1 cellular context compared by ENCODE assay signal in the genomic region with DNA sequence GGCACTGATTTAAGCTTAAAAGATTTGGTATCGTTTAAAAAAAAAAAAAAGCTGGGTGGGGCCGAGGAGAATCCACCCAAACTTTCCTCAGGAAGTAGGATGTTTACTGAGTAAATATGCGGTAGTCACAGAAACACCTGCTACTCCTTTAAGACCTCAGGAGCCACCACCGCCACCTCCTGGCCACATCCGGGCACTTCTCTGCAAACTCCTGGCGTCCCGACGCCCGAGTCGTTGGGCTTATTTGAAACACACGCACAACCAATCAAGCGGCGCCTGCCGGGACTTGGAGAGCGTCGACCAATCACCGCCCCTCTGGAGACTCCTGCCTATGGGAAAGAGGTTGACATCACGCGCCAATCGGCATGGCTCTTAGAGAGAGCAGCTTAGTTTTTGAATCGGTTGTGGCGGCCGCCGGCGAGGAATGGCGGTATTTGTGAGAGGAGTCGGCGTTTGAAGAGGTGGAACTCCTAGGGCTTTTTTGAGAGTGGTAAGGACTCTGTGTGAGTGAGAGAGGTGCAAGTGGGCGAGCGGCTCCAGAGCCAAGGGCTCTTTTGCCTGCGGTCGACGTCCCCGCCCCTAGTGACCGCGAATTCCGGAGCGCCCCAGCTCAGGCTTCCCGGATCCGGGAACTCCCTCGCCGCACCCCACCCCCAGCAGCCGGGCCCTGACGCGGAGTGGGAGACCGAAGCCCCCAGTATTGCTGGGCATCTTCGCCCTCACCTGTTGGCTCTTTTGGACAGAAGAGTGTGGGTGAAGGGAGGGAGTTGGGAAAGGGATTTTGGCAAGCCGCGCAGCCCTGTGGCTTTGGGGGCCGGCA.
TF ChIP-seq lines count a peak whose summit lies in the region.

A gene with protein sequence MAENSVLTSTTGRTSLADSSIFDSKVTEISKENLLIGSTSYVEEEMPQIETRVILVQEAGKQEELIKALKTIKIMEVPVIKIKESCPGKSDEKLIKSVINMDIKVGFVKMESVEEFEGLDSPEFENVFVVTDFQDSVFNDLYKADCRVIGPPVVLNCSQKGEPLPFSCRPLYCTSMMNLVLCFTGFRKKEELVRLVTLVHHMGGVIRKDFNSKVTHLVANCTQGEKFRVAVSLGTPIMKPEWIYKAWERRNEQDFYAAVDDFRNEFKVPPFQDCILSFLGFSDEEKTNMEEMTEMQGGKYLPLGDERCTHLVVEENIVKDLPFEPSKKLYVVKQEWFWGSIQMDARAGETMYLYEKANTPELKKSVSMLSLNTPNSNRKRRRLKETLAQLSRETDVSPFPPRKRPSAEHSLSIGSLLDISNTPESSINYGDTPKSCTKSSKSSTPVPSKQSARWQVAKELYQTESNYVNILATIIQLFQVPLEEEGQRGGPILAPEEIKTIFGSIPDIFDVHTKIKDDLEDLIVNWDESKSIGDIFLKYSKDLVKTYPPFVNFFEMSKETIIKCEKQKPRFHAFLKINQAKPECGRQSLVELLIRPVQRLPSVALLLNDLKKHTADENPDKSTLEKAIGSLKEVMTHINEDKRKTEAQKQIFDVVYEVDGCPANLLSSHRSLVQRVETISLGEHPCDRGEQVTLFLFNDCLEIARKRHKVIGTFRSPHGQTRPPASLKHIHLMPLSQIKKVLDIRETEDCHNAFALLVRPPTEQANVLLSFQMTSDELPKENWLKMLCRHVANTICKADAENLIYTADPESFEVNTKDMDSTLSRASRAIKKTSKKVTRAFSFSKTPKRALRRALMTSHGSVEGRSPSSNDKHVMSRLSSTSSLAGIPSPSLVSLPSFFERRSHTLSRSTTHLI (plus strand): TSS at position 359 of the 820 bp plus-strand sequence. CDS start 3,805 bp downstream, outside the sequence.

TF ChIP-seq in HepG2, 621 proteins besides CTCF, POLR2A, EP300 and RAD21 (continued from another document and continues in another):
- TF ChIP-seq, protein P1, sequence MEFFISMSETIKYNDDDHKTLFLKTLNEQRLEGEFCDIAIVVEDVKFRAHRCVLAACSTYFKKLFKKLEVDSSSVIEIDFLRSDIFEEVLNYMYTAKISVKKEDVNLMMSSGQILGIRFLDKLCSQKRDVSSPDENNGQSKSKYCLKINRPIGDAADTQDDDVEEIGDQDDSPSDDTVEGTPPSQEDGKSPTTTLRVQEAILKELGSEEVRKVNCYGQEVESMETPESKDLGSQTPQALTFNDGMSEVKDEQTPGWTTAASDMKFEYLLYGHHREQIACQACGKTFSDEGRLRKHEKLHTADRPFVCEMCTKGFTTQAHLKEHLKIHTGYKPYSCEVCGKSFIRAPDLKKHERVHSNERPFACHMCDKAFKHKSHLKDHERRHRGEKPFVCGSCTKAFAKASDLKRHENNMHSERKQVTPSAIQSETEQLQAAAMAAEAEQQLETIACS (CRISPR knock-in tag; IDR thresholded peaks at IDR 0.05) = no peak
- TF ChIP-seq, protein P2, sequence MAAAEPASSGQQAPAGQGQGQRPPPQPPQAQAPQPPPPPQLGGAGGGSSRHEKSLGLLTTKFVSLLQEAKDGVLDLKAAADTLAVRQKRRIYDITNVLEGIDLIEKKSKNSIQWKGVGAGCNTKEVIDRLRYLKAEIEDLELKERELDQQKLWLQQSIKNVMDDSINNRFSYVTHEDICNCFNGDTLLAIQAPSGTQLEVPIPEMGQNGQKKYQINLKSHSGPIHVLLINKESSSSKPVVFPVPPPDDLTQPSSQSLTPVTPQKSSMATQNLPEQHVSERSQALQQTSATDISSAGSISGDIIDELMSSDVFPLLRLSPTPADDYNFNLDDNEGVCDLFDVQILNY (CRISPR knock-in tag; conservative IDR thresholded peaks at IDR 0.05) = peak; percentile 84
- TF ChIP-seq ZNF451 (CRISPR knock-in tag; IDR thresholded peaks at IDR 0.05) (no peak), ZBTB8A (CRISPR knock-in tag; IDR thresholded peaks at IDR 0.05; ENCODE audit: borderline replicate concordance, low read depth) (no peak), MZF1 (CRISPR knock-in tag; IDR thresholded peaks at IDR 0.05; ENCODE audit: borderline replicate concordance) (no peak), TMF1 (CRISPR knock-in tag; IDR thresholded peaks at IDR 0.05; ENCODE audit: low read depth) (no peak), FOXJ3 (CRISPR knock-in tag; IDR thresholded peaks at IDR 0.05; ENCODE audit: borderline replicate concordance) (peak; percentile 62; the same call in 1 of the 2 replicates), ZNF75D (CRISPR knock-in tag; IDR thresholded peaks at IDR 0.05; ENCODE audit: borderline replicate concordance) (no peak), ZNF235 (CRISPR knock-in tag; IDR thresholded peaks at IDR 0.05; ENCODE audit: borderline replicate concordance) (no peak), PRPF4 (IDR thresholded peaks at IDR 0.05; ENCODE audit: low read depth, low read length, poor library complexity, severe bottlenecking) (no peak), EHMT2 (IDR thresholded peaks at IDR 0.05; ENCODE audit: borderline replicate concordance, low read depth, low read length) (no peak), ASH2L (IDR thresholded peaks at IDR 0.05; ENCODE audit: insufficient read length, low read depth, low read length) (peak; percentile 91), NFIB (CRISPR knock-in tag; IDR thresholded peaks at IDR 0.05; ENCODE audit: borderline replicate concordance) (no peak), NCOA2 (CRISPR knock-in tag; IDR thresholded peaks at IDR 0.05) (peak; percentile 51), KLF11 (CRISPR knock-in tag; IDR thresholded peaks at IDR 0.05) (no peak), MIXL1 (CRISPR knock-in tag; IDR thresholded peaks at IDR 0.05) (peak; percentile 64; the same call in 1 of the 2 replicates), ZNF773 (CRISPR knock-in tag; IDR thresholded peaks at IDR 0.05; ENCODE audit: borderline replicate concordance) (no peak), NCOA1 (CRISPR knock-in tag; IDR thresholded peaks at IDR 0.05) (no peak), REL (CRISPR knock-in tag; conservative IDR thresholded peaks at IDR 0.05) (no peak), ZNF12 (CRISPR knock-in tag; IDR thresholded peaks at IDR 0.05) (no peak), SAFB2 (CRISPR knock-in tag; IDR thresholded peaks at IDR 0.05; ENCODE audit: borderline replicate concordance, low read depth) (no peak; the same call in 1 of the 2 replicates), ZSCAN20 (CRISPR knock-in tag; IDR thresholded peaks at IDR 0.05; ENCODE audit: borderline replicate concordance) (peak; percentile 33; the same call in 1 of the 2 replicates), ZMYM2 (CRISPR knock-in tag; IDR thresholded peaks at IDR 0.05) (peak; percentile 76), GABPA (IDR thresholded peaks at IDR 0.05; ENCODE audit: low read depth, low read length) (no peak), GABPA (CRISPR knock-in tag; IDR thresholded peaks at IDR 0.05; ENCODE audit: low read depth) (peak; percentile 54; the same call in 1 of the 2 replicates), HOXA5 (CRISPR knock-in tag; IDR thresholded peaks at IDR 0.05) (peak; percentile 52; the same call in 1 of the 2 replicates), ZNF678 (CRISPR knock-in tag; IDR thresholded peaks at IDR 0.05) (no peak), IRX3 (CRISPR knock-in tag; IDR thresholded peaks at IDR 0.05; ENCODE audit: borderline replicate concordance, low read depth) (no peak)
- TF ChIP-seq, protein P3, sequence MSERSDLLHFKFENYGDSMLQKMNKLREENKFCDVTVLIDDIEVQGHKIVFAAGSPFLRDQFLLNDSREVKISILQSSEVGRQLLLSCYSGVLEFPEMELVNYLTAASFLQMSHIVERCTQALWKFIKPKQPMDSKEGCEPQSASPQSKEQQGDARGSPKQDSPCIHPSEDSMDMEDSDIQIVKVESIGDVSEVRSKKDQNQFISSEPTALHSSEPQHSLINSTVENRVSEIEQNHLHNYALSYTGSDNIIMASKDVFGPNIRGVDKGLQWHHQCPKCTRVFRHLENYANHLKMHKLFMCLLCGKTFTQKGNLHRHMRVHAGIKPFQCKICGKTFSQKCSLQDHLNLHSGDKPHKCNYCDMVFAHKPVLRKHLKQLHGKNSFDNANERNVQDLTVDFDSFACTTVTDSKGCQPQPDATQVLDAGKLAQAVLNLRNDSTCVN (CRISPR knock-in tag; IDR thresholded peaks at IDR 0.05; ENCODE audit: borderline replicate concordance) = no peak
- TF ChIP-seq, protein P4, sequence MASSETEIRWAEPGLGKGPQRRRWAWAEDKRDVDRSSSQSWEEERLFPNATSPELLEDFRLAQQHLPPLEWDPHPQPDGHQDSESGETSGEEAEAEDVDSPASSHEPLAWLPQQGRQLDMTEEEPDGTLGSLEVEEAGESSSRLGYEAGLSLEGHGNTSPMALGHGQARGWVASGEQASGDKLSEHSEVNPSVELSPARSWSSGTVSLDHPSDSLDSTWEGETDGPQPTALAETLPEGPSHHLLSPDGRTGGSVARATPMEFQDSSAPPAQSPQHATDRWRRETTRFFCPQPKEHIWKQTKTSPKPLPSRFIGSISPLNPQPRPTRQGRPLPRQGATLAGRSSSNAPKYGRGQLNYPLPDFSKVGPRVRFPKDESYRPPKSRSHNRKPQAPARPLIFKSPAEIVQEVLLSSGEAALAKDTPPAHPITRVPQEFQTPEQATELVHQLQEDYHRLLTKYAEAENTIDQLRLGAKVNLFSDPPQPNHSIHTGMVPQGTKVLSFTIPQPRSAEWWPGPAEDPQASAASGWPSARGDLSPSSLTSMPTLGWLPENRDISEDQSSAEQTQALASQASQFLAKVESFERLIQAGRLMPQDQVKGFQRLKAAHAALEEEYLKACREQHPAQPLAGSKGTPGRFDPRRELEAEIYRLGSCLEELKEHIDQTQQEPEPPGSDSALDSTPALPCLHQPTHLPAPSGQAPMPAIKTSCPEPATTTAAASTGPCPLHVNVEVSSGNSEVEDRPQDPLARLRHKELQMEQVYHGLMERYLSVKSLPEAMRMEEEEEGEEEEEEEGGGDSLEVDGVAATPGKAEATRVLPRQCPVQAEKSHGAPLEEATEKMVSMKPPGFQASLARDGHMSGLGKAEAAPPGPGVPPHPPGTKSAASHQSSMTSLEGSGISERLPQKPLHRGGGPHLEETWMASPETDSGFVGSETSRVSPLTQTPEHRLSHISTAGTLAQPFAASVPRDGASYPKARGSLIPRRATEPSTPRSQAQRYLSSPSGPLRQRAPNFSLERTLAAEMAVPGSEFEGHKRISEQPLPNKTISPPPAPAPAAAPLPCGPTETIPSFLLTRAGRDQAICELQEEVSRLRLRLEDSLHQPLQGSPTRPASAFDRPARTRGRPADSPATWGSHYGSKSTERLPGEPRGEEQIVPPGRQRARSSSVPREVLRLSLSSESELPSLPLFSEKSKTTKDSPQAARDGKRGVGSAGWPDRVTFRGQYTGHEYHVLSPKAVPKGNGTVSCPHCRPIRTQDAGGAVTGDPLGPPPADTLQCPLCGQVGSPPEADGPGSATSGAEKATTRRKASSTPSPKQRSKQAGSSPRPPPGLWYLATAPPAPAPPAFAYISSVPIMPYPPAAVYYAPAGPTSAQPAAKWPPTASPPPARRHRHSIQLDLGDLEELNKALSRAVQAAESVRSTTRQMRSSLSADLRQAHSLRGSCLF (CRISPR knock-in tag; IDR thresholded peaks at IDR 0.05; ENCODE audit: borderline replicate concordance) = no peak
- TF ChIP-seq, protein P5, sequence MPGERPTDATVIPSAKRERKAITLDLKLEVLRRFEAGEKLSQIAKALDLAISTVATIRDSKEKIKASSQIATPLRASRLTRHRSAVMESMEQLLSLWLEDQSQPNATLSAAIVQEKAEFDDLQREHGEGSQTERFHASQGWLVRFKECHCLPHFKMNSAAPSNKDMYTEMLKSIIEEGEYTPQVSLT (CRISPR knock-in tag; IDR thresholded peaks at IDR 0.05; ENCODE audit: borderline replicate concordance, low read depth) = no peak
- TF ChIP-seq, protein P6, sequence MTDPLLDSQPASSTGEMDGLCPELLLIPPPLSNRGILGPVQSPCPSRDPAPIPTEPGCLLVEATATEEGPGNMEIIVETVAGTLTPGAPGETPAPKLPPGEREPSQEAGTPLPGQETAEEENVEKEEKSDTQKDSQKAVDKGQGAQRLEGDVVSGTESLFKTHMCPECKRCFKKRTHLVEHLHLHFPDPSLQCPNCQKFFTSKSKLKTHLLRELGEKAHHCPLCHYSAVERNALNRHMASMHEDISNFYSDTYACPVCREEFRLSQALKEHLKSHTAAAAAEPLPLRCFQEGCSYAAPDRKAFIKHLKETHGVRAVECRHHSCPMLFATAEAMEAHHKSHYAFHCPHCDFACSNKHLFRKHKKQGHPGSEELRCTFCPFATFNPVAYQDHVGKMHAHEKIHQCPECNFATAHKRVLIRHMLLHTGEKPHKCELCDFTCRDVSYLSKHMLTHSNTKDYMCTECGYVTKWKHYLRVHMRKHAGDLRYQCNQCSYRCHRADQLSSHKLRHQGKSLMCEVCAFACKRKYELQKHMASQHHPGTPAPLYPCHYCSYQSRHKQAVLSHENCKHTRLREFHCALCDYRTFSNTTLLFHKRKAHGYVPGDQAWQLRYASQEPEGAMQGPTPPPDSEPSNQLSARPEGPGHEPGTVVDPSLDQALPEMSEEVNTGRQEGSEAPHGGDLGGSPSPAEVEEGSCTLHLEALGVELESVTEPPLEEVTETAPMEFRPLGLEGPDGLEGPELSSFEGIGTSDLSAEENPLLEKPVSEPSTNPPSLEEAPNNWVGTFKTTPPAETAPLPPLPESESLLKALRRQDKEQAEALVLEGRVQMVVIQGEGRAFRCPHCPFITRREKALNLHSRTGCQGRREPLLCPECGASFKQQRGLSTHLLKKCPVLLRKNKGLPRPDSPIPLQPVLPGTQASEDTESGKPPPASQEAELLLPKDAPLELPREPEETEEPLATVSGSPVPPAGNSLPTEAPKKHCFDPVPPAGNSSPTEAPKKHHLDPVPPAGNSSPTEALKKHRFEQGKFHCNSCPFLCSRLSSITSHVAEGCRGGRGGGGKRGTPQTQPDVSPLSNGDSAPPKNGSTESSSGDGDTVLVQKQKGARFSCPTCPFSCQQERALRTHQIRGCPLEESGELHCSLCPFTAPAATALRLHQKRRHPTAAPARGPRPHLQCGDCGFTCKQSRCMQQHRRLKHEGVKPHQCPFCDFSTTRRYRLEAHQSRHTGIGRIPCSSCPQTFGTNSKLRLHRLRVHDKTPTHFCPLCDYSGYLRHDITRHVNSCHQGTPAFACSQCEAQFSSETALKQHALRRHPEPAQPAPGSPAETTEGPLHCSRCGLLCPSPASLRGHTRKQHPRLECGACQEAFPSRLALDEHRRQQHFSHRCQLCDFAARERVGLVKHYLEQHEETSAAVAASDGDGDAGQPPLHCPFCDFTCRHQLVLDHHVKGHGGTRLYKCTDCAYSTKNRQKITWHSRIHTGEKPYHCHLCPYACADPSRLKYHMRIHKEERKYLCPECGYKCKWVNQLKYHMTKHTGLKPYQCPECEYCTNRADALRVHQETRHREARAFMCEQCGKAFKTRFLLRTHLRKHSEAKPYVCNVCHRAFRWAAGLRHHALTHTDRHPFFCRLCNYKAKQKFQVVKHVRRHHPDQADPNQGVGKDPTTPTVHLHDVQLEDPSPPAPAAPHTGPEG (CRISPR knock-in tag; IDR thresholded peaks at IDR 0.05) = no peak
